ENCODE assay signal across 19 cellular contexts in the genomic region with DNA sequence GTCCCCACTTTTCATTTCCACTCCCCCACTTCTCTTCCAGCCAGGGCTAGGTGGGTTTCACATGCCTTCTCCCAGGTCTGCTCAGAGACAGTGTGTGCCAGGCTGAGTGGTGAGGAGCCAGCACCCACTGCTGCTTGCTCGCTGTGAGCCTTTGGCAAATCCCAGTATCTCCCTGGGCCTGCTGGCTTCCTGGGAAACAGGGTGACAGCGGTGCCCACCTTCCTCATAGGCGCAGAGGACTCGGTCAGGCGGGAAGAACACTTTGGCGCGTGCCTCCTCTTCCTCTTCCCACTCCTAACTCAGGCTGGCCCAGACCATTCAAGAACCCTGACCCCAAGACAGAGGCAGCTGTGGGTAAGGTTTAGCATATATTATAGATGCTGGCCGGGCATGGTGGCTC.
"Had no signal": no experiment of that assay in that cellular context is flagged by ENCODE, and none has a peak within 500 bp of the region (broad histone marks: within the 10 kb centered on the region; RNA-seq: fewer than 3 reads in every experiment).

No MANE protein-coding gene starts in this region.

- H3K9me3 ChIP-seq: gastrocnemius medialis, heart right ventricle, neutrophil, sigmoid colon, tibial artery, upper lobe of left lung, uterus had no signal

- DNase-seq: cortex of kidney; dorsolateral prefrontal cortex; effector CD8-positive, alpha-beta T cell; gastrocnemius medialis; heart right ventricle; hypothalamus; kidney glomerular epithelial cell; mammary epithelial cell; naive thymus-derived CD4-positive, alpha-beta T cell; nephron progenitor cell; sigmoid colon; stimulated activated CD4-positive, alpha-beta T cell treated with anti-CD3 and anti-CD28 coated beads, Interleukin-12 subunit alpha, Interleukin-12 subunit beta, amount 100 ng/mL, for 4 hours; tibial artery; upper lobe of left lung; uterus had no signal

- H3K27me3 ChIP-seq: dorsolateral prefrontal cortex, gastrocnemius medialis, heart right ventricle, neutrophil, sigmoid colon, tibial artery, upper lobe of left lung, uterus had no signal

- H3K27ac Mint-ChIP-seq: nephron progenitor cell; stimulated activated naive CD8-positive, alpha-beta T cell treated with anti-CD3 and anti-CD28 coated beads, Interleukin-15, Interleukin-2, amounts not matched to agents 100 ng/mL and 50 ng/mL, for 24 hours had no signal

- H3K27me3 Mint-ChIP-seq: naive thymus-derived CD4-positive, alpha-beta T cell; stimulated activated naive CD8-positive, alpha-beta T cell treated with anti-CD3 and anti-CD28 coated beads, Interleukin-15, Interleukin-2, amounts not matched to agents 100 ng/mL and 50 ng/mL, for 24 hours had no signal

- H3K27ac ChIP-seq: gastrocnemius medialis, heart right ventricle, neutrophil, sigmoid colon, tibial artery, upper lobe of left lung, uterus had no signal

- H3K36me3 ChIP-seq: uterus had no signal

- H3K9me3 Mint-ChIP-seq: naive thymus-derived CD4-positive, alpha-beta T cell; nephron progenitor cell; stimulated activated naive CD8-positive, alpha-beta T cell treated with anti-CD3 and anti-CD28 coated beads, Interleukin-15, Interleukin-2, amounts not matched to agents 100 ng/mL and 50 ng/mL, for 24 hours had no signal

- H3K4me3 Mint-ChIP-seq: naive thymus-derived CD4-positive, alpha-beta T cell; nephron progenitor cell; stimulated activated naive CD8-positive, alpha-beta T cell treated with anti-CD3 and anti-CD28 coated beads, Interleukin-15, Interleukin-2, amounts not matched to agents 100 ng/mL and 50 ng/mL, for 24 hours had no signal

- ATAC-seq: esophagus mucosa; gastrocnemius medialis; heart right ventricle; naive thymus-derived CD4-positive, alpha-beta T cell had no signal

- H3K4me3 ChIP-seq: dorsolateral prefrontal cortex, gastrocnemius medialis, heart right ventricle, sigmoid colon, skin epidermis, tibial artery, upper lobe of left lung, uterus had no signal
